In genomic region chr15:49830411-49830810, GRCh38 we compare ENCODE assay signal across 22 cellular contexts.
DNase-seq lines count a peak whose midpoint lies in the region; ATAC-seq and TF ChIP-seq lines count a peak whose summit lies in the region.
"Had no signal": no experiment of that assay in that cellular context is flagged by ENCODE, and none has a peak within 500 bp of the region (broad histone marks: within the 10 kb centered on the region; RNA-seq: fewer than 3 reads in every experiment).

No MANE protein-coding gene starts in this region.

- H2AFZ ChIP-seq in IMR-90 (replicated peaks; ENCODE audit: low read length, poor library complexity) (no peak overlapping the region), mesenchymal stem cell (ENCODE audit: low read depth, low read length) (no peak overlapping the region)

- H3K9me3 ChIP-seq in IMR-90 (ENCODE audit: control insufficient read depth, insufficient read depth, low read length) (peaks cover 2% of the 10 kb centered on the region; the same call in 1 of the 2 replicates), mesenchymal stem cell (ENCODE audit: control insufficient read depth, low read length) (peaks cover 5% of the 10 kb centered on the region), sigmoid colon (no peaks in the 10 kb centered on the region), mucosa of descending colon (no peaks in the 10 kb centered on the region)

- H3K4me1 ChIP-seq in IMR-90 (ENCODE audit: control insufficient read depth, insufficient read depth, low read length) (peaks cover 8% of the 10 kb centered on the region), mesenchymal stem cell (ENCODE audit: control insufficient read depth, insufficient read depth, low read depth, low read length) (no peaks in the 10 kb centered on the region), sigmoid colon (no peaks in the 10 kb centered on the region), mucosa of descending colon (ENCODE audit: low read depth) (no peaks in the 10 kb centered on the region)

- intact Hi-C loops in IMR-90 (cut with micrococcal nuclease): loop anchor here (5.0 kb wide), 2 partner anchors 133 to 208 kb away; partner anchors contain the start of genes DTWD1 and FAM227B
- intact Hi-C loops in sigmoid colon (cut with DNase I): no loop called here
- intact Hi-C loops in mucosa of descending colon (cut with DNase I, micrococcal nuclease): no loop called here

- no peaks in the 10 kb centered on the region for H3K27me3 ChIP-seq in IMR-90 (ENCODE audit: control insufficient read depth, insufficient read depth, low read length)
- no peaks in the 10 kb centered on the region for H3K27me3 ChIP-seq in mesenchymal stem cell (ENCODE audit: control insufficient read depth in 1 of 2, insufficient read depth in 1 of 2, low read length in 2 of 2)
- H3K27me3 ChIP-seq in sigmoid colon: no peaks in the 10 kb centered on the region

- no peaks in the 10 kb centered on the region for H4K20me1 ChIP-seq in IMR-90 (ENCODE audit: insufficient read depth, low read length)

- DNase-seq in IMR-90 (peak; percentile 36), dermis blood vessel endothelial cell (peak; percentile 15), mesenchymal stem cell (peak; percentile 46), sigmoid colon (no peak), C1 segment of cervical spinal cord (lab: John Stamatoyannopoulos, UW) (no peak), mucosa of descending colon (no peak)
- DNase-seq: activated CD8-positive, alpha-beta memory T cell treated with anti-CD3 and anti-CD28 coated beads, Interleukin-2, amount 50 U/mL, for 4 hours; COR-L47; DMS79 treated with DMSO at 0.1 percent for 48 hours; effector CD8-positive, alpha-beta T cell; glutamatergic neuron; left colon; midbrain; NCI-H1436; NCI-H510A treated with DMSO at 0.1 percent for 48 hours; nephron progenitor cell; RPMI8226; stimulated activated CD4-positive, alpha-beta T cell treated with anti-CD3 and anti-CD28 coated beads, Interleukin-2, amount 100 ng/mL, for 24 hours had no signal

- peak overlapping the region; percentile 77; the same call in 1 of the 2 replicates for H3K27ac ChIP-seq in IMR-90 (ENCODE audit: insufficient read depth, low read length)
- no peak overlapping the region for H3K27ac ChIP-seq in mesenchymal stem cell (ENCODE audit: low read length, poor library complexity, severe bottlenecking)
- no peak overlapping the region for H3K27ac ChIP-seq in sigmoid colon
- H3K27ac ChIP-seq: VCaP had no signal

- H3K9ac ChIP-seq in IMR-90 (ENCODE audit: low read depth, low read length) (no peak overlapping the region), mesenchymal stem cell (ENCODE audit: low read length) (peak overlapping the region; percentile 90)

- H3K18ac ChIP-seq in IMR-90 (ENCODE audit: low read depth, low read length): peak overlapping the region; percentile 94
- peak overlapping the region; percentile 62 to 78 for H3K18ac ChIP-seq in mesenchymal stem cell (ENCODE audit: low read depth in 1 of 2, low read length in 2 of 2)

- in situ Hi-C loops in IMR-90 (cut with MboI; ENCODE audit: low sequenced_read_pairs): no loop called here

- H3K9me1 ChIP-seq in IMR-90 (ENCODE audit: insufficient read depth, low read length): peaks cover 4% of the 10 kb centered on the region

- CTCF ChIA-PET in IMR-90 (lab: Yijun Ruan, JAX): no interaction called here

- BruUV-seq in IMR-90 (replicated peaks; lab: Mats Ljungman, UMichigan): no TSS peak

- H2BK12ac ChIP-seq in mesenchymal stem cell (ENCODE audit: low read length in 2 of 2): peak overlapping the region; percentile 77

- H3K79me1 ChIP-seq in IMR-90 (ENCODE audit: low read depth in 1 of 2, low read length in 2 of 2) (no peaks in the 10 kb centered on the region), mesenchymal stem cell (replicated peaks; ENCODE audit: low read length, poor library complexity, severe bottlenecking) (no peaks in the 10 kb centered on the region)

- peak; percentile 56 for ATAC-seq in IMR-90 (ENCODE audit: low read depth)
- ATAC-seq in HG03439 (IDR thresholded peaks at IDR 0.05; ENCODE audit: unreplicated experiment): no peak
- ATAC-seq in mucosa of descending colon: no peak
- ATAC-seq: left colon; SK-N-SH treated with all-trans-retinoic acid at 6 μM for 48 hours; stimulated activated memory B cell treated with anti-CD40 and anti-IgM and Interleukin-4, amounts not matched to agents 10 μg/mL and 1 μg/mL and 100 μg/mL, for 72 hours had no signal

- H2BK120ac ChIP-seq in IMR-90 (ENCODE audit: low read depth, low read length) (peak overlapping the region; percentile 85; the same call in 1 of the 2 replicates), mesenchymal stem cell (ENCODE audit: low read depth, low read length) (peak overlapping the region; percentile 5)

- TF ChIP-seq EP300 in sigmoid colon (IDR thresholded peaks at IDR 0.05): no peak

- H3K4ac ChIP-seq in IMR-90 (ENCODE audit: low read depth, low read length): peak overlapping the region; percentile 74; the same call in 1 of the 2 replicates
- H3K4ac ChIP-seq in mesenchymal stem cell (ENCODE audit: low read depth in 1 of 2, low read length in 2 of 2): no peak overlapping the region

- H3K14ac ChIP-seq in IMR-90 (replicated peaks; ENCODE audit: low read depth, low read length): peak overlapping the region; percentile 71; the same call in 1 of the 2 replicates
- H3K14ac ChIP-seq in mesenchymal stem cell (ENCODE audit: low read length in 2 of 2): no peak overlapping the region

- TF ChIP-seq CTCF in IMR-90 (conservative IDR thresholded peaks at IDR 0.05; ENCODE audit: low read depth, low read length): no peak
- TF ChIP-seq CTCF in sigmoid colon (IDR thresholded peaks at IDR 0.05): no peak
- no peak for TF ChIP-seq CTCF in mucosa of descending colon (IDR thresholded peaks at IDR 0.05)

- H2BK20ac ChIP-seq in IMR-90 (ENCODE audit: low read depth, low read length): peak overlapping the region; percentile 43; the same call in 1 of the 2 replicates

- H3K56ac ChIP-seq in IMR-90 (ENCODE audit: extremely low read depth, insufficient read depth, low read length): no peak overlapping the region

- TF ChIP-seq POLR2A in IMR-90 (IDR thresholded peaks at IDR 0.05; ENCODE audit: low read depth, low read length) (no peak), sigmoid colon (IDR thresholded peaks at IDR 0.05) (no peak)

- H4K91ac ChIP-seq in IMR-90 (ENCODE audit: insufficient read depth, low read depth, low read length) (peak overlapping the region; percentile 53; the same call in 1 of the 2 replicates), mesenchymal stem cell (ENCODE audit: low read length) (peak overlapping the region; percentile 39)

- H3K4me3 ChIP-seq in IMR-90 (ENCODE audit: insufficient read depth, low read depth, low read length) (no peak overlapping the region), mesenchymal stem cell (ENCODE audit: insufficient read depth in 1 of 2, low read depth in 1 of 2, low read length in 2 of 2) (no peak overlapping the region), sigmoid colon (no peak overlapping the region), mucosa of descending colon (no peak overlapping the region)

- peak overlapping the region; percentile 78; the same call in 1 of the 2 replicates for H3K23ac ChIP-seq in IMR-90 (ENCODE audit: low read depth, low read length)
- H3K23ac ChIP-seq in mesenchymal stem cell (ENCODE audit: low read length in 2 of 2): no peak overlapping the region

- POLR2A ChIA-PET in IMR-90 (lab: Charles Lee; ENCODE audit: unreplicated experiment): no interaction called here

- H2AK5ac ChIP-seq in IMR-90 (ENCODE audit: low read depth, low read length) (no peak overlapping the region), mesenchymal stem cell (ENCODE audit: low read length, severe bottlenecking) (no peak overlapping the region)

- WGBS in IMR-90 (ENCODE audit: extremely low coverage in 2 of 2, insufficient read length in 1 of 2), 2 experiments: no CpG with 5 or more reads among the region's 3 CpGs
- WGBS in mesenchymal stem cell: 25% methylated on average over 3 of the region's 3 CpGs
- WGBS in sigmoid colon, 2 donors: 49 to 73% methylated on average over 3 of the region's 3 CpGs

- peak overlapping the region; percentile 98 for H4K5ac ChIP-seq in IMR-90 (ENCODE audit: low read depth, low read length)

- H2BK15ac ChIP-seq in IMR-90 (ENCODE audit: low read depth, low read length) (peak overlapping the region; percentile 35; the same call in 2 of the 3 replicates), mesenchymal stem cell (ENCODE audit: low read depth, poor library complexity, severe bottlenecking) (no peak overlapping the region)

- H3K4me2 ChIP-seq in IMR-90 (ENCODE audit: low read depth, low read length) (no peak overlapping the region), mesenchymal stem cell (ENCODE audit: low read length, poor library complexity, severe bottlenecking) (no peak overlapping the region)

- no peak for TF ChIP-seq RAD21 in IMR-90 (IDR thresholded peaks at IDR 0.05; ENCODE audit: low read length)

- dilution Hi-C loops in IMR-90 (cut with HindIII; ENCODE audit: low sequenced_read_pairs, unreplicated experiment): no loop called here

- no peak overlapping the region for H2AK9ac ChIP-seq in IMR-90 (replicated peaks; ENCODE audit: low read depth, low read length, poor library complexity)

- H4K8ac ChIP-seq in IMR-90 (ENCODE audit: low read depth in 2 of 2, low read length in 2 of 2) (peak overlapping the region; percentile 22 to 32; a peak in 3 of 4 replicates), mesenchymal stem cell (ENCODE audit: low read length) (peak overlapping the region; percentile 37)

- H2BK5ac ChIP-seq in IMR-90 (ENCODE audit: low read depth, low read length, poor library complexity, severe bottlenecking) (peak overlapping the region; percentile 64), mesenchymal stem cell (ENCODE audit: low read depth, low read length, poor library complexity, severe bottlenecking) (no peak overlapping the region)

- H3K36me3 ChIP-seq in IMR-90 (ENCODE audit: control insufficient read depth, insufficient read depth, low read length): no peaks in the 10 kb centered on the region
- H3K36me3 ChIP-seq in mesenchymal stem cell (ENCODE audit: control insufficient read depth in 1 of 2, insufficient read depth in 2 of 2, low read depth in 1 of 2, low read length in 2 of 2): no peaks in the 10 kb centered on the region
- no peaks in the 10 kb centered on the region for H3K36me3 ChIP-seq in sigmoid colon
- H3K36me3 ChIP-seq in mucosa of descending colon (ENCODE audit: low read depth): no peaks in the 10 kb centered on the region

TF ChIP-seq in IMR-90, 13 proteins besides CTCF, POLR2A, EP300 and RAD21 (continues in another document):
- TF ChIP-seq MAZ (IDR thresholded peaks at IDR 0.05; ENCODE audit: borderline replicate concordance, low read depth, low read length) (no peak), SMC3 (IDR thresholded peaks at IDR 0.05; ENCODE audit: low read depth, low read length) (no peak), ELK1 (IDR thresholded peaks at IDR 0.05; ENCODE audit: borderline replicate concordance, low read depth, low read length) (no peak)

Comparison
In these comparisons a context has a peak if more than half of its experiments do, and no peak if none do; other contexts are left out.
1. DNase-seq: peak in IMR-90 (single experiment), dermis blood vessel endothelial cell (single experiment) and mesenchymal stem cell (single experiment); none in sigmoid colon (single experiment), C1 segment of cervical spinal cord (0 of 14) and mucosa of descending colon (0 of 3).